In genomic region chr19:48363810-48364563, GRCh38 we compare ENCODE assay signal across 1 cellular context.
TF ChIP-seq lines count a peak whose summit lies in the region.

TSS of gene SYNGR4 (plus strand) at chr19:48364367. CDS start at chr19:48365843, 1,476 bp downstream.
TSS of gene TMEM143 (minus strand) at chr19:48363940. CDS start at chr19:48363920, 20 bp downstream.

TF ChIP-seq in K562, 482 proteins besides CTCF, POLR2A, EP300 and RAD21 (continued from another document and continues in another):
- TF ChIP-seq THRB (CRISPR knock-in tag; conservative IDR thresholded peaks at IDR 0.05): 0 out of 2 replicates have a peak, but pooled peaks have one; percentile 8
- peak; percentile 68 for TF ChIP-seq GMEB1 (CRISPR knock-in tag; IDR thresholded peaks at IDR 0.05)
- TF ChIP-seq THAP7 (CRISPR knock-in tag; IDR thresholded peaks at IDR 0.05): no peak
- TF ChIP-seq LEF1 (IDR thresholded peaks at IDR 0.05): 0 out of 2 replicates have a peak, but pooled peaks have one; percentile 56
- 0 out of 2 replicates have a peak, but pooled peaks have one; percentile 21 for TF ChIP-seq ZNF586 (CRISPR knock-in tag; conservative IDR thresholded peaks at IDR 0.05)
- TF ChIP-seq C11orf30 (IDR thresholded peaks at IDR 0.05; ENCODE audit: low read depth): peak; percentile 52
- TF ChIP-seq ZNF408 (CRISPR knock-in tag; IDR thresholded peaks at IDR 0.05; ENCODE audit: low read depth): no peak
- no peak for TF ChIP-seq ZNF740 (CRISPR knock-in tag; IDR thresholded peaks at IDR 0.05)
- TF ChIP-seq ZNF740 (tag; IDR thresholded peaks at IDR 0.05): no peak
- TF ChIP-seq ELK3 (CRISPR knock-in tag; IDR thresholded peaks at IDR 0.05): no peak
- no peak for TF ChIP-seq FOXJ3 (CRISPR knock-in tag; IDR thresholded peaks at IDR 0.05)
- no peak for TF ChIP-seq XRCC3 (IDR thresholded peaks at IDR 0.05)
- TF ChIP-seq ZNF76 (CRISPR knock-in tag; IDR thresholded peaks at IDR 0.05; ENCODE audit: borderline replicate concordance): no peak
- no peak for TF ChIP-seq POLR3A (IDR thresholded peaks at IDR 0.05; ENCODE audit: borderline replicate concordance, extremely low read depth, insufficient read depth, insufficient read length)
- peak; percentile 97 for TF ChIP-seq CXXC5 (CRISPR knock-in tag; IDR thresholded peaks at IDR 0.05)
- peak; percentile 87 for TF ChIP-seq LCOR (CRISPR knock-in tag; IDR thresholded peaks at IDR 0.05)
- TF ChIP-seq RB1 (IDR thresholded peaks at IDR 0.05; ENCODE audit: low read depth): peak; percentile 99
- TF ChIP-seq RBFOX2 (IDR thresholded peaks at IDR 0.05; ENCODE audit: low read depth, low read length): peak; percentile 63
- TF ChIP-seq ZNF696 (CRISPR knock-in tag; conservative IDR thresholded peaks at IDR 0.05): no peak
- TF ChIP-seq SFPQ (IDR thresholded peaks at IDR 0.05; ENCODE audit: low read depth, low read length): no peak
- no peak for TF ChIP-seq ZNF280A (IDR thresholded peaks at IDR 0.05; ENCODE audit: low read depth, partially characterized antibody)
- TF ChIP-seq RCOR1 (IDR thresholded peaks at IDR 0.05; ENCODE audit: borderline replicate concordance in 1 of 2, low read depth in 2 of 2, low read length in 2 of 2): peak in 1 of 2 experiments; percentile 3; a peak in 1 of 4 replicates
- peak; percentile 96 to 98 for TF ChIP-seq E2F6 (IDR thresholded peaks at IDR 0.05; ENCODE audit: borderline replicate concordance in 1 of 2, extremely low read depth in 1 of 2, insufficient read depth in 1 of 2, insufficient read length in 1 of 2, low read depth in 1 of 2, low read length in 1 of 2, poor library complexity in 1 of 2, severe bottlenecking in 1 of 2)
- no peak for TF ChIP-seq NELFE (IDR thresholded peaks at IDR 0.05; ENCODE audit: insufficient read depth, insufficient read length)
- TF ChIP-seq NRF1 (conservative IDR thresholded peaks at IDR 0.05 in 1 of 2, IDR thresholded peaks at IDR 0.05 in 1 of 2): peak; percentile 100
- TF ChIP-seq NFE2L1 (tag; IDR thresholded peaks at IDR 0.05; ENCODE audit: borderline replicate concordance, low read depth): no peak
- TF ChIP-seq JUNB (CRISPR knock-in tag; conservative IDR thresholded peaks at IDR 0.05): no peak
- TF ChIP-seq NEUROD1 (IDR thresholded peaks at IDR 0.05; ENCODE audit: borderline replicate concordance, low read depth, low read length, partially characterized antibody): peak; percentile 68
- TF ChIP-seq MGA (IDR thresholded peaks at IDR 0.05): peak; percentile 93
- TF ChIP-seq NR2C2 (CRISPR knock-in tag; IDR thresholded peaks at IDR 0.05): no peak
- TF ChIP-seq NR2C2 (tag; IDR thresholded peaks at IDR 0.05): peak; percentile 95
- TF ChIP-seq POLR3G (IDR thresholded peaks at IDR 0.05; ENCODE audit: extremely low read depth, insufficient read length, insufficient replicate concordance): no peak
- peak; percentile 43 for TF ChIP-seq PHF20 (IDR thresholded peaks at IDR 0.05; ENCODE audit: partially characterized antibody)
- no peak for TF ChIP-seq ADNP (tag; IDR thresholded peaks at IDR 0.05)
- peak; percentile 74; the same call in 1 of the 2 replicates for TF ChIP-seq HDAC2 (IDR thresholded peaks at IDR 0.05)
- no peak for TF ChIP-seq RBM25 (IDR thresholded peaks at IDR 0.05; ENCODE audit: low read depth, low read length, severe bottlenecking)
- TF ChIP-seq ZNF253 (CRISPR knock-in tag; conservative IDR thresholded peaks at IDR 0.05): no peak
